8 cellular contexts compared by ENCODE assay signal in the genomic region with DNA sequence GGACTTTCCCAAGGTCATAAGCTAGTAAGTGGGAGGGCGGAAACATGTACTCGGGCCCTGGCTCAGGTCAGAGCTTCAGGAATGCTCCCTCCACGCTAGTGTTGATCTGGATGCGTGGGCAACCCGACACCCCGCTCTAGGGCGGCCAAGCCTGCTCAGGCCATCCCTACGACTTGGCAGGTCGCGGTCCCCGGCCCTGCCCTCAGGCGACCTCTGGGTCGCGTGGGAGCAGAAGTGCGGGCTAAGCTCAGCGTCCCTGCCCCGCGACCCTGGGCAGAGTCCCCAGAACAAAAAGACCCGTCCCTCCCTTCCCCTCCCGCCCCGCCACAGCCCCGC. TPM values are rescaled to one million over a fixed set of nuclear protein-coding genes. Genes with fewer than 3 reads are reported as not detected.
DNase-seq lines count a peak whose midpoint lies in the region; ATAC-seq and TF ChIP-seq lines count a peak whose summit lies in the region.

No MANE protein-coding gene starts in this region.

- H3K27me3 ChIP-seq in CD8-positive, alpha-beta memory T cell (ENCODE audit: insufficient read depth, low read length, poor library complexity, severe bottlenecking) = no peaks in the 10 kb centered on the region
- no peaks in the 10 kb centered on the region for H3K27me3 ChIP-seq in gastroesophageal sphincter

- no peaks in the 10 kb centered on the region for H3K9me3 ChIP-seq in CD8-positive, alpha-beta memory T cell (ENCODE audit: low read length)
- no peaks in the 10 kb centered on the region for H3K9me3 ChIP-seq in gastroesophageal sphincter

- peak; percentile 23 for ATAC-seq in GM19351 (IDR thresholded peaks at IDR 0.05; ENCODE audit: unreplicated experiment)
- ATAC-seq in HG03469 (IDR thresholded peaks at IDR 0.05; ENCODE audit: unreplicated experiment) = peak; percentile 16
- peak; percentile 1 for ATAC-seq in activated B cell treated with CpG ODN at 0.5 μM for 24 hours (ENCODE audit: low read depth)
- ATAC-seq in gastroesophageal sphincter = peak; percentile 76

- intact Hi-C loops in activated B cell treated with CpG ODN at 0.5 μM for 24 hours (cut with micrococcal nuclease) = loop anchor here (1.0 to 5.0 kb wide), 12 partner anchors 63 to 618 kb away; partner anchors contain the start of genes DESI1, EP300, PHF5A and POLR3H

- peaks cover 9 to 21% (median 20%) of the 10 kb centered on the region in 3 donors for H3K4me1 Mint-ChIP-seq in CD8-positive, alpha-beta memory T cell
- peaks cover 24% of the 10 kb centered on the region for H3K4me1 Mint-ChIP-seq in activated B cell treated with CpG ODN at 0.5 μM for 24 hours

- no peaks in the 10 kb centered on the region for H3K27me3 Mint-ChIP-seq in CD8-positive, alpha-beta memory T cell
- no peaks in the 10 kb centered on the region for H3K27me3 Mint-ChIP-seq in activated B cell treated with CpG ODN at 0.5 μM for 24 hours

- H3K27ac Mint-ChIP-seq in CD8-positive, alpha-beta memory T cell = peak overlapping the region; percentile 43 to 98 (median 89)
- H3K27ac Mint-ChIP-seq in activated B cell treated with CpG ODN at 0.5 μM for 24 hours = peak overlapping the region; percentile 98

- no peak for DNase-seq in CD8-positive, alpha-beta memory T cell
- DNase-seq in activated B cell treated with CpG ODN at 0.5 μM for 24 hours (no peak), pons (ENCODE audit: low spot score) (peak; percentile 56), amygdala (lab: John Stamatoyannopoulos, UW) (no peak)
- no peak for DNase-seq in stimulated activated CD4-positive, alpha-beta T cell treated with anti-CD3 and anti-CD28 coated beads, Interleukin-2, amount 100 ng/mL, for 24 hours

- no peaks in the 10 kb centered on the region for H3K9me3 Mint-ChIP-seq in CD8-positive, alpha-beta memory T cell
- H3K9me3 Mint-ChIP-seq in activated B cell treated with CpG ODN at 0.5 μM for 24 hours = no peaks in the 10 kb centered on the region

- H3K4me3 Mint-ChIP-seq in CD8-positive, alpha-beta memory T cell = peak overlapping the region; percentile 58 to 98 (median 89)
- peak overlapping the region; percentile 91 for H3K4me3 Mint-ChIP-seq in activated B cell treated with CpG ODN at 0.5 μM for 24 hours

- no peaks in the 10 kb centered on the region for H3K36me3 ChIP-seq in CD8-positive, alpha-beta memory T cell (ENCODE audit: insufficient read depth, low read length)
- peaks cover 0 to 7% of the 10 kb centered on the region in 2 donors for H3K36me3 ChIP-seq in gastroesophageal sphincter

- no CpG with 5 or more reads among the region's 22 CpGs for WGBS in gastroesophageal sphincter (ENCODE audit: low coverage in 1 of 2), 2 donors

- peak; percentile 77 to 85 for TF ChIP-seq POLR2A in gastroesophageal sphincter (IDR thresholded peaks at IDR 0.05)

- POLR2A ChIA-PET in CD8-positive, alpha-beta memory T cell (lab: Charles Lee) = interaction anchor here (0.8 to 2.0 kb wide), 11 partner anchors 28 to 1337 kb away, joined by 3 to 23 read pairs (median 6); partner anchors contain the start of genes ACO2, CCDC134, DESI1 and PHF5A
- POLR2A ChIA-PET in activated B cell treated with CpG ODN at 0.5 μM for 24 hours (lab: Charles Lee) = interaction anchor here (0.6 to 4.5 kb wide), 36 partner anchors 9 to 1982 kb away, joined by 3 to 72 read pairs (median 5); partner anchors contain the start of genes ACO2, CCDC134, EP300 and NAGA

- CTCF ChIA-PET in CD8-positive, alpha-beta memory T cell (lab: Charles Lee) = interaction anchor here (0.8 to 1.7 kb wide), 5 partner anchors 15 to 146 kb away, joined by 4 to 6 read pairs (median 4); partner anchors contain the start of gene ZC3H7B
- CTCF ChIA-PET in activated B cell treated with CpG ODN at 0.5 μM for 24 hours (lab: Charles Lee) = interaction anchor here (0.7 to 3.0 kb wide), 5 partner anchors 21 to 146 kb away, joined by 3 to 9 read pairs (median 3); no protein-coding TSS in a partner anchor

- TF ChIP-seq EP300 in gastroesophageal sphincter (IDR thresholded peaks at IDR 0.05) = peak; percentile 67

- H3K4me3 ChIP-seq in CD8-positive, alpha-beta memory T cell (ENCODE audit: low read length) = peak overlapping the region; percentile 44
- peak overlapping the region; percentile 34 to 91 for H3K4me3 ChIP-seq in gastroesophageal sphincter

- H3K36me3 Mint-ChIP-seq in CD8-positive, alpha-beta memory T cell = peaks cover 0 to 4% (median 0%) of the 10 kb centered on the region in 3 donors
- peaks cover 2% of the 10 kb centered on the region for H3K36me3 Mint-ChIP-seq in activated B cell treated with CpG ODN at 0.5 μM for 24 hours (ENCODE audit: low read depth)

- TF ChIP-seq CTCF in activated B cell treated with CpG ODN at 0.5 μM for 24 hours (IDR thresholded peaks at IDR 0.05) (no peak), gastroesophageal sphincter (IDR thresholded peaks at IDR 0.05) (no peak)

- H3K27ac ChIP-seq in CD8-positive, alpha-beta memory T cell (ENCODE audit: low read depth, low read length) = peak overlapping the region; percentile 79
- peak overlapping the region; percentile 96 to 100 (median 100) for H3K27ac ChIP-seq in gastroesophageal sphincter

- H3K4me1 ChIP-seq in CD8-positive, alpha-beta memory T cell (ENCODE audit: insufficient read depth, low read length) = peaks cover 6% of the 10 kb centered on the region
- H3K4me1 ChIP-seq in gastroesophageal sphincter = peaks cover 3 to 84% (median 19%) of the 10 kb centered on the region in 3 donors

RNA-seq across cellular contexts. Expression of gene TEF, which starts 0.8 kb away (rescaled TPM):
- total RNA-seq in CD8-positive, alpha-beta memory T cell = 1 to 10 TPM; 1.8 to 3.5 TPM
- polyA plus RNA-seq in CD8-positive, alpha-beta memory T cell = 5.3 TPM
- total RNA-seq in activated B cell treated with CpG ODN at 0.5 μM for 24 hours = 5.1 and 5.2 TPM in 2 replicates
- 10 to 100 TPM; 26.1 to 50.7 (median 37.0) TPM for total RNA-seq in gastroesophageal sphincter

Comparison
In these comparisons a context has a peak if more than half of its experiments do, and no peak if none do; other contexts are left out.
1. ATAC-seq: peak in every context shown above with its lines; median percentile 76 in gastroesophageal sphincter; 23 in GM19351; 16 in HG03469; 1 in activated B cell treated with CpG ODN at 0.5 μM for 24 hours.